ENCODE assay signal across 18 cellular contexts in the genomic region with DNA sequence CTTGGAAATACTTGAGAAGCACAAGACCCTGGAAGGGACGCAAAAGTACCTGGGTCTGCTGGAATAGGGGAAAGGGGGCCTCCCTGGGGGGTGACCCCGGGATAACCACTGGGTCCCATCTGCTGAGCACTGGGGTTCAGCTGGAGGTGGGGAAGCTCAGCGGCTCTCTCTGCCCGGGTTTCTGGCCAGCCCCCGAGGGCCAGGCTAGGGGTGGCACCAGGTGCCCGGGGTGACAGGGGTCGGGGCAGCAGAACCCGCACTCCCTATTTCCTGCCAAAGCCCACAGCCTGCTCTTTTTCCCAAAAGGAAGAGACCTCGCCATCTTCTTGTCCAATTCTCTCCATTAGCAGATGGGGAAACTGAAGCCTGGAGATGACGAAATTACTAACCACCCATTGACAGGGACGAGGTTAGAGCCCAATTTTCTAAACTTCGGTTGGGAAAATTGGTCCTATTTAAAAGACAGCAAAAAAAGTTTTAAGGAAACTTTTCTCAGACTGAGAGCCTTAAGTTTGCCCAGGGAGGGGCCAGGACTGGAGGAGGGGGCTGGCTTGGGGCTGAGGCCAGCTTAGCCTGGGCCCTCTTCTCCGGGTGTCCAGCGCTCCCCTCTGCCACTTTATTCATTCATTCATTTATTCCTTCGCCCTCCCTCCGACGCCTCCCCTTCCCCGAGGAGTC. TPM values are rescaled to one million over a fixed set of nuclear protein-coding genes. Genes with fewer than 3 reads are reported as not detected.
DNase-seq lines count a peak whose midpoint lies in the region; ATAC-seq, FAIRE-seq and TF ChIP-seq lines count a peak whose summit lies in the region.
"Had no signal": no experiment of that assay in that cellular context is flagged by ENCODE, and none has a peak within 500 bp of the region (broad histone marks: within the 10 kb centered on the region; RNA-seq: fewer than 3 reads in every experiment).

No MANE protein-coding gene starts in this region.

- H3K36me3 ChIP-seq in neural cell (ENCODE audit: insufficient read depth, low read length): no peaks in the 10 kb centered on the region
- no peaks in the 10 kb centered on the region for H3K36me3 ChIP-seq in sigmoid colon
- H3K36me3 ChIP-seq: breast epithelium, right lobe of liver had no signal

- POLR2A ChIA-PET in A549 (lab: Yijun Ruan, JAX): no interaction called here

- H4K20me1 ChIP-seq in neural cell (ENCODE audit: insufficient read depth): no peaks in the 10 kb centered on the region

- H2AFZ ChIP-seq in neural cell (ENCODE audit: low read depth, low read length): no peak overlapping the region

- no peaks in the 10 kb centered on the region for H3F3A ChIP-seq in neural cell (ENCODE audit: insufficient read depth, low read length, poor library complexity, severe bottlenecking)

- H3K9me2 ChIP-seq in neural cell (ENCODE audit: insufficient read depth, low read length): no peaks in the 10 kb centered on the region

- no peak; a peak in 1 of 6 replicates for ATAC-seq in A549
- ATAC-seq: left colon, right lobe of liver had no signal

- H3K4me2 ChIP-seq in A549 (peak overlapping the region; percentile 99), neural cell (ENCODE audit: low read length) (no peak overlapping the region)

- TF ChIP-seq RAD21 in A549 (conservative IDR thresholded peaks at IDR 0.05 in 1 of 2, IDR thresholded peaks at IDR 0.05 in 1 of 2) (no peak), neural cell (conservative IDR thresholded peaks at IDR 0.05) (no peak)

- H3K27me3 ChIP-seq in neural cell (ENCODE audit: insufficient read depth, low read depth, low read length) (peaks cover 99% of the 10 kb centered on the region), sigmoid colon (peaks cover 64 to 96% (median 84%) of the 10 kb centered on the region in 3 donors)

- intact Hi-C loops in sigmoid colon (cut with DNase I): no loop called here

- H3K4me1 ChIP-seq in A549: peaks cover 16% of the 10 kb centered on the region; the same call in 1 of the 3 replicates
- peaks cover 0 to 42% (median 30%) of the 10 kb centered on the region in 4 donors for H3K4me1 ChIP-seq in sigmoid colon

- H3K4me3 ChIP-seq in A549: peak overlapping the region; percentile 45
- H3K4me3 ChIP-seq in neural cell (ENCODE audit: low read length): no peak overlapping the region
- no peak overlapping the region for H3K4me3 ChIP-seq in sigmoid colon
- H3K4me3 ChIP-seq: right lobe of liver had no signal

- TF ChIP-seq POLR2A in A549 (IDR thresholded peaks at IDR 0.05; ENCODE audit: low read length) (no peak), sigmoid colon (IDR thresholded peaks at IDR 0.05) (no peak)

- DNase-seq in A549 (ENCODE audit: low read depth in 1 of 2, low spot score in 1 of 2): no peak
- peak; percentile 8 for DNase-seq in ELF-1 (ENCODE audit: low read depth, low spot score)
- peak; percentile 1 for DNase-seq in central memory CD4-positive, alpha-beta T cell
- no peak for DNase-seq in SK-N-DZ (ENCODE audit: low spot score)
- no peak for DNase-seq in sigmoid colon
- no peak for DNase-seq in NOMO-1 treated with DMSO at 0.1 percent for 48 hours (lab: John Stamatoyannopoulos, UW; ENCODE audit: unreplicated experiment)
- DNase-seq: activated B cell treated with CpG ODN at 0.5 μM for 24 hours, erythroblast, left colon, midbrain, NCI-H1105, NCI-H2171, OCI-M1, right lobe of liver had no signal

- H3K9me3 ChIP-seq in A549: no peaks in the 10 kb centered on the region
- no peaks in the 10 kb centered on the region for H3K9me3 ChIP-seq in neural cell (ENCODE audit: low read length)
- no peaks in the 10 kb centered on the region for H3K9me3 ChIP-seq in sigmoid colon
- H3K9me3 ChIP-seq: breast epithelium, right lobe of liver had no signal

- H3K27ac ChIP-seq in A549: no peak overlapping the region
- no peak overlapping the region for H3K27ac ChIP-seq in neural cell (ENCODE audit: low read length)
- no peak overlapping the region for H3K27ac ChIP-seq in sigmoid colon
- H3K27ac ChIP-seq: breast epithelium, right lobe of liver had no signal

- no peak overlapping the region for H3K9ac ChIP-seq in neural cell (ENCODE audit: low read length)

- 25% methylated on average over 18 of the region's 18 CpGs for WGBS in A549 (ENCODE audit: missing lambda C conversion rate)
- WGBS in sigmoid colon, 2 donors: 11 to 19% methylated on average over 18 of the region's 18 CpGs

- TF ChIP-seq CTCF in A549 (IDR thresholded peaks at IDR 0.05) (no peak), neural cell (IDR thresholded peaks at IDR 0.05; ENCODE audit: poor library complexity, severe bottlenecking) (no peak), sigmoid colon (IDR thresholded peaks at IDR 0.05) (no peak)

- TF ChIP-seq EP300 in A549 (IDR thresholded peaks at IDR 0.05) (no peak), neural cell (conservative IDR thresholded peaks at IDR 0.05; ENCODE audit: poor library complexity, severe bottlenecking) (no peak), sigmoid colon (IDR thresholded peaks at IDR 0.05) (no peak)

- CTCF ChIA-PET in A549 (lab: Yijun Ruan, JAX): interaction anchor here (0.5 kb wide), 1 partner anchor 431 kb away, joined by 3 read pairs; no protein-coding TSS in a partner anchor

- no peaks in the 10 kb centered on the region for H3K79me2 ChIP-seq in neural cell (replicated peaks; ENCODE audit: insufficient read depth, low read length)

- FAIRE-seq in A549 (lab: Jason Lieb, UNC): no peak
- FAIRE-seq: frontal cortex had no signal

TF ChIP-seq in A549, 52 proteins besides CTCF, POLR2A, EP300 and RAD21 (continues in another document):
- TF ChIP-seq ZNF302 (CRISPR knock-in tag; IDR thresholded peaks at IDR 0.05) (no peak), NR3C1 (IDR thresholded peaks at IDR 0.05) (no peak), GATA3 (IDR thresholded peaks at IDR 0.05; ENCODE audit: borderline replicate concordance) (no peak), REST (IDR thresholded peaks at IDR 0.05) (no peak)

TF ChIP-seq in neural cell, 6 proteins besides CTCF, POLR2A, EP300 and RAD21:
- TF ChIP-seq POLR2AphosphoS5 (IDR thresholded peaks at IDR 0.05): no peak
- peak; percentile 55 for TF ChIP-seq EZH2 (IDR thresholded peaks at IDR 0.05; ENCODE audit: borderline replicate concordance, insufficient read depth, low read length, poor library complexity, severe bottlenecking)

RNA-seq across cellular contexts. Expression of gene GATA3, which starts 17.8 kb away (rescaled TPM):
- polyA plus RNA-seq in A549 (2011; rRNA removed) (1.3 and 1.6 TPM in 2 replicates), A549 (2017; fragmentation: RNase III; extraction: RNeasy Plus Mini Kit Qiagen cat#74134 plus additional on column Dnase treatment) (3.5 to 4.7 TPM (median 4.0 TPM) in 3 replicates), neural cell (not detected in 2 replicates), sigmoid colon (1 to 10 TPM in 2 of 3 donors, not detected in 1; 1.2 to 2.1 TPM)
- polyA plus RNA-seq in A549 (2012; cell fraction: cytosol; rRNA removed): 3.8 and 4.3 TPM in 2 replicates
- 7.2 and 9.1 TPM in 2 replicates for polyA plus RNA-seq in A549 (2012; cell fraction: nucleus; rRNA removed)
- polyA minus RNA-seq in A549 (2011; rRNA and poly(A)+ RNA removed): 0.58 and 0.79 TPM in 2 replicates
- not detected in 2 replicates for polyA minus RNA-seq in neural cell
- polyA plus RNA-seq in SK-N-DZ (2014; cell fraction: cytosol; rRNA removed): 61.7 and 63.5 TPM in 2 replicates
- polyA plus RNA-seq in SK-N-DZ (2014; cell fraction: nucleus; rRNA removed): 52.1 and 84.8 TPM in 2 replicates
- total RNA-seq in sigmoid colon: not detected
- total RNA-seq: frontal cortex, LHCN-M2 had no signal

Comparison
In these comparisons a context has a peak if more than half of its experiments do, and no peak if none do; other contexts are left out.
1. DNase-seq: peak in ELF-1 (single experiment) and central memory CD4-positive, alpha-beta T cell (single experiment); none in A549 (0 of 2), SK-N-DZ (single experiment), sigmoid colon (single experiment) and NOMO-1 treated with DMSO at 0.1 percent for 48 hours (single experiment).